In genomic region chr11:44575288-44575672, GRCh38 we compare ENCODE assay signal across 7 cellular contexts. TPM values are rescaled to one million over a fixed set of nuclear protein-coding genes. Genes with fewer than 3 reads are reported as not detected.
DNase-seq lines count a peak whose midpoint lies in the region; ATAC-seq and TF ChIP-seq lines count a peak whose summit lies in the region.

No MANE protein-coding gene starts in this region.

- H3K27me3 Mint-ChIP-seq in stimulated activated naive CD8-positive, alpha-beta T cell treated with anti-CD3 and anti-CD28 coated beads, Interleukin-15, Interleukin-2, amounts not matched to agents 100 ng/mL and 50 ng/mL, for 24 hours: no peaks in the 10 kb centered on the region

- peak overlapping the region; percentile 100 for H3K27ac Mint-ChIP-seq in stimulated activated naive CD8-positive, alpha-beta T cell treated with anti-CD3 and anti-CD28 coated beads, Interleukin-15, Interleukin-2, amounts not matched to agents 100 ng/mL and 50 ng/mL, for 24 hours

- no peak for TF ChIP-seq CTCF in fibroblast of lung (conservative IDR thresholded peaks at IDR 0.05 in 1 of 2, IDR thresholded peaks at IDR 0.05 in 1 of 2; ENCODE audit: low read depth in 1 of 2, low read length in 2 of 2)

- peaks cover 81% of the 10 kb centered on the region for H3K36me3 Mint-ChIP-seq in stimulated activated naive CD8-positive, alpha-beta T cell treated with anti-CD3 and anti-CD28 coated beads, Interleukin-15, Interleukin-2, amounts not matched to agents 100 ng/mL and 50 ng/mL, for 24 hours (ENCODE audit: low read depth)

- peaks cover 22% of the 10 kb centered on the region for H3K4me1 ChIP-seq in fibroblast of lung (ENCODE audit: control insufficient read depth, extremely low read depth, insufficient read depth, low read length)

- no peaks in the 10 kb centered on the region for H3K79me2 ChIP-seq in fibroblast of lung (ENCODE audit: control insufficient read depth, insufficient read depth, low read length)

- H3K9ac ChIP-seq in fibroblast of lung (ENCODE audit: insufficient read depth, low read length): no peak overlapping the region

- H3K4me1 Mint-ChIP-seq in stimulated activated naive CD8-positive, alpha-beta T cell treated with anti-CD3 and anti-CD28 coated beads, Interleukin-15, Interleukin-2, amounts not matched to agents 100 ng/mL and 50 ng/mL, for 24 hours (ENCODE audit: low read depth): peaks cover 95% of the 10 kb centered on the region

- no peaks in the 10 kb centered on the region for H3K9me3 Mint-ChIP-seq in stimulated activated naive CD8-positive, alpha-beta T cell treated with anti-CD3 and anti-CD28 coated beads, Interleukin-15, Interleukin-2, amounts not matched to agents 100 ng/mL and 50 ng/mL, for 24 hours

- no peak overlapping the region for H2AFZ ChIP-seq in fibroblast of lung (ENCODE audit: low read length)

- peak overlapping the region; percentile 91 for H3K4me3 Mint-ChIP-seq in stimulated activated naive CD8-positive, alpha-beta T cell treated with anti-CD3 and anti-CD28 coated beads, Interleukin-15, Interleukin-2, amounts not matched to agents 100 ng/mL and 50 ng/mL, for 24 hours

- H3K4me3 ChIP-seq in fibroblast of lung (replicated peaks in 1 of 4; ENCODE audit: control extremely low read depth in 1 of 4, insufficient read depth in 1 of 4, low read depth in 3 of 4, low read length in 4 of 4): no peak overlapping the region

- H3K27me3 ChIP-seq in fibroblast of lung (ENCODE audit: control insufficient read depth, insufficient read depth, low read length): no peaks in the 10 kb centered on the region

- ATAC-seq in HG03139 (IDR thresholded peaks at IDR 0.05; ENCODE audit: unreplicated experiment): no peak

- H3K36me3 ChIP-seq in fibroblast of lung (ENCODE audit: control insufficient read depth, insufficient read depth, low read length): no peaks in the 10 kb centered on the region

- peak overlapping the region; percentile 6 for H3K4me2 ChIP-seq in fibroblast of lung (ENCODE audit: extremely low read depth, insufficient read depth, low read length)

- peak overlapping the region; percentile 68 for H3K27ac ChIP-seq in fibroblast of lung (ENCODE audit: insufficient read depth, low read length)

- DNase-seq in HCEC 1CT: peak; percentile 58
- peak; percentile 63 to 70 for DNase-seq in activated CD4-positive, alpha-beta T cell treated with anti-CD3 and anti-CD28 coated beads for 4 hours
- DNase-seq in fibroblast of lung (ENCODE audit: low read depth in 2 of 2): peak in 1 of 2 donors; percentile 80
- DNase-seq in OCI-M1 (lab: John Stamatoyannopoulos, UW): no peak
- DNase-seq in DMS114 treated with DMSO at 0.1 percent for 48 hours (lab: John Stamatoyannopoulos, UW; ENCODE audit: unreplicated experiment): no peak

- H3K9me3 ChIP-seq in fibroblast of lung (ENCODE audit: control insufficient read depth, insufficient read depth, low read depth, low read length): no peaks in the 10 kb centered on the region

- H4K20me1 ChIP-seq in fibroblast of lung (ENCODE audit: control insufficient read depth, extremely low read depth, insufficient read depth, low read length): no peaks in the 10 kb centered on the region

RNA-seq across cellular contexts. Expression of gene CD82, which starts 9.8 kb away (rescaled TPM):
- 64.7 and 114 TPM in 2 replicates for total RNA-seq in fibroblast of lung
- 41.5 and 54.2 TPM in 2 replicates for polyA plus RNA-seq in fibroblast of lung
- polyA plus RNA-seq in fibroblast of lung (2012): 43.2 and 43.5 TPM in 2 replicates
- polyA minus RNA-seq in fibroblast of lung (ENCODE audit: low replicate concordance): 57.7 and 59.9 TPM in 2 replicates

Comparison
In these comparisons a context has a peak if more than half of its experiments do, and no peak if none do; other contexts are left out.
1. DNase-seq: peak in HCEC 1CT (single experiment) and activated CD4-positive, alpha-beta T cell treated with anti-CD3 and anti-CD28 coated beads for 4 hours (2 of 2); none in OCI-M1 (single experiment) and DMS114 treated with DMSO at 0.1 percent for 48 hours (single experiment).